In genomic region chr3:129507181-129507831, GRCh38 we compare ENCODE assay signal across 21 cellular contexts. TPM values are rescaled to one million over a fixed set of nuclear protein-coding genes. Genes with fewer than 3 reads are reported as not detected.
DNase-seq lines count a peak whose midpoint lies in the region; ATAC-seq and TF ChIP-seq lines count a peak whose summit lies in the region.
"Had no signal": no experiment of that assay in that cellular context is flagged by ENCODE, and none has a peak within 500 bp of the region (broad histone marks: within the 10 kb centered on the region; RNA-seq: fewer than 3 reads in every experiment).

No MANE protein-coding gene starts in this region.

- peaks cover 62% of the 10 kb centered on the region for H3K36me3 ChIP-seq in lower lobe of right lung
- H3K36me3 ChIP-seq in thyroid gland = peaks cover 5 to 23% of the 10 kb centered on the region in 2 donors
- no peaks in the 10 kb centered on the region for H3K36me3 ChIP-seq in ovary

- TF ChIP-seq CTCF in lower lobe of right lung (IDR thresholded peaks at IDR 0.05) (no peak), thyroid gland (IDR thresholded peaks at IDR 0.05) (no peak), ovary (IDR thresholded peaks at IDR 0.05) (no peak)

- H3K4me3 ChIP-seq in lower lobe of right lung (no peak overlapping the region), thyroid gland (replicated peaks in 1 of 3) (no peak overlapping the region), ovary (no peak overlapping the region)
- H3K4me3 ChIP-seq: ascending aorta, skin epidermis had no signal

- TF ChIP-seq POLR2A in thyroid gland (IDR thresholded peaks at IDR 0.05) (no peak), ovary (IDR thresholded peaks at IDR 0.05) (no peak)

- no peak for TF ChIP-seq EP300 in ovary (IDR thresholded peaks at IDR 0.05)

- intact Hi-C loops in lower lobe of right lung (cut with DNase I) = no loop called here
- intact Hi-C loops in thyroid gland (cut with DNase I) = loop anchor here (10.0 kb wide), 1 partner anchor 427 kb away; no protein-coding TSS in a partner anchor
- intact Hi-C loops in ovary (cut with DNase I) = loop anchor here in 1 of 4 donors (10.0 kb wide), 1 partner anchor 317 kb away; no protein-coding TSS in a partner anchor

- DNase-seq in DMS 273 (lab: John Stamatoyannopoulos, UW; ENCODE audit: unreplicated experiment) (peak; percentile 63), DMS 273 treated with DMSO at 0.1 percent for 48 hours (lab: John Stamatoyannopoulos, UW) (no peak), cerebellum (ENCODE audit: low spot score) (peak; percentile 69), lower lobe of right lung (no peak), thyroid gland (peak; percentile 13 to 19), ovary (no peak), DMS114 treated with DMSO at 0.1 percent for 48 hours (lab: John Stamatoyannopoulos, UW; ENCODE audit: unreplicated experiment) (no peak)
- DNase-seq: activated CD4-positive, alpha-beta T cell treated with anti-CD3 and anti-CD28 coated beads, Interleukin-2, amount 50 U/mL, for 4 hours; Caco-2; endodermal cell; glutamatergic neuron; GOT3; NCI-H1105; stimulated activated naive CD8-positive, alpha-beta T cell treated with anti-CD3 and anti-CD28 coated beads, Interleukin-15, amount 100 ng/mL, for 72 hours had no signal

- H3K9me3 ChIP-seq in lower lobe of right lung (no peaks in the 10 kb centered on the region), thyroid gland (no peaks in the 10 kb centered on the region), ovary (no peaks in the 10 kb centered on the region)
- H3K9me3 ChIP-seq: ascending aorta, Caco-2 had no signal

- ATAC-seq in lower lobe of right lung = peak; percentile 17 to 54
- no peak for ATAC-seq in HG03565 (IDR thresholded peaks at IDR 0.05; ENCODE audit: unreplicated experiment)
- ATAC-seq: Panc1; stimulated activated naive CD8-positive, alpha-beta T cell treated with anti-CD3 and anti-CD28 coated beads, Interleukin-15, amount 100 ng/mL, for 72 hours had no signal

- peak overlapping the region; percentile 27 for H3K27ac ChIP-seq in lower lobe of right lung
- H3K27ac ChIP-seq in thyroid gland = no peak overlapping the region
- no peak overlapping the region for H3K27ac ChIP-seq in ovary
- H3K27ac ChIP-seq: 22Rv1, ascending aorta had no signal

- WGBS in thyroid gland, 2 donors = 66 to 81% methylated on average over 9 of the region's 9 CpGs
- WGBS in ovary, 3 donors = 72 to 83% (median 75%) methylated on average over 9 of the region's 9 CpGs

- peaks cover 16% of the 10 kb centered on the region for H3K4me1 ChIP-seq in lower lobe of right lung
- H3K4me1 ChIP-seq in thyroid gland = peaks cover 0 to 16% of the 10 kb centered on the region in 2 donors
- H3K4me1 ChIP-seq in ovary (ENCODE audit: insufficient read depth) = no peaks in the 10 kb centered on the region

- H3K27me3 ChIP-seq in lower lobe of right lung (ENCODE audit: low read depth) (no peaks in the 10 kb centered on the region), thyroid gland (no peaks in the 10 kb centered on the region), ovary (no peaks in the 10 kb centered on the region)
- H3K27me3 ChIP-seq: ascending aorta had no signal

RNA-seq across cellular contexts. Expression of gene RHO, which starts 21.1 kb away (rescaled TPM):
- total RNA-seq in cerebellum = not detected
- total RNA-seq in lower lobe of right lung = not detected
- not detected for total RNA-seq in thyroid gland
- total RNA-seq in ovary = under 1 TPM in 2 of 7 donors, not detected in 5; 0.13 to 0.24 TPM
- polyA plus RNA-seq in ovary = not detected
- total RNA-seq: ascending aorta; Caco-2; T-helper 2 cell treated with Interferon-gamma antibody and Interleukin-4, amounts not matched to agents 100 ng/mL and 5 ng/mL, for 36 hours had no signal
- polyA plus RNA-seq: neural cell had no signal

RNA-seq across cellular contexts. Expression of gene H1-8, which starts 35.7 kb away (rescaled TPM):
- total RNA-seq in cerebellum = not detected
- not detected for total RNA-seq in lower lobe of right lung
- not detected for total RNA-seq in thyroid gland
- total RNA-seq in ovary = not detected
- polyA plus RNA-seq in ovary = under 1 TPM in 1 of 2 donors, not detected in 1; 0.27 TPM
- total RNA-seq: ascending aorta; Caco-2; endodermal cell; T-helper 2 cell treated with Interferon-gamma antibody and Interleukin-4, amounts not matched to agents 100 ng/mL and 5 ng/mL, for 36 hours had no signal
- polyA plus RNA-seq: neural cell had no signal

Comparison
In these comparisons a context has a peak if more than half of its experiments do, and no peak if none do; other contexts are left out.
1. DNase-seq: peak in DMS 273 (single experiment), cerebellum (single experiment) and thyroid gland (2 of 2); none in DMS 273 treated with DMSO at 0.1 percent for 48 hours (single experiment), lower lobe of right lung (single experiment), ovary (0 of 5) and DMS114 treated with DMSO at 0.1 percent for 48 hours (single experiment).